33 cellular contexts compared by ENCODE assay signal in the genomic region with DNA sequence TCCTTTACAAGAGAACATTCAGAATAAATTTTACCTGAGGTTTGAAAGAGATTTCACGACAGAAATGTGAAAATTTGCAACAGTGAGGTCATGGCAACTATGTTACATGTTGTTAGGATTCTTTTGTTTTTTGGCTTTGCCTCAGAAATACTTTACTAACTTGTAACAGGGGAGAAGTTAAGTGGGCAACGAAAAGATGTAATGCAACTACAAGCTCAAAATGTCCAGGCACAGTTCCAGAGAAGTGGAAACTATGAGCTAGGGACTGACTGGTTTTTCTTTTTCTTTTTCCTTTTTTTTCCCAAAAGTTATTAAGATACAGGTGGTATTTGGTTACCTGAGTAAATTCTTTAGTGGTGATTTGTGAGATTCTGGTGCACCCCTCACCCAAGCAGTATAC.
"Had no signal": no experiment of that assay in that cellular context is flagged by ENCODE, and none has a peak within 500 bp of the region (broad histone marks: within the 10 kb centered on the region; RNA-seq: fewer than 3 reads in every experiment).

No MANE protein-coding gene starts in this region.

- H3K27me3 ChIP-seq: adrenal gland, brain microvascular endothelial cell, gastrocnemius medialis had no signal

- H3K4me1 Mint-ChIP-seq: activated CD4-positive, alpha-beta T cell treated with anti-CD3 and anti-CD28 coated beads for 36 hours; activated CD4-positive, alpha-beta T cell treated with anti-CD3 and anti-CD28 coated beads, Interleukin-2, amount 10 ng/mL, durations not matched to agents 24 days and 14 days; activated CD8-positive, alpha-beta memory T cell treated with anti-CD3 and anti-CD28 coated beads, Interleukin-2, amount 10 ng/mL, durations not matched to agents 7 days and 5 days; activated naive CD4-positive, alpha-beta T cell treated with anti-CD3 and anti-CD28 coated beads, Interleukin-2, amount 50 U/mL, for 24 hours; activated naive CD8-positive, alpha-beta T cell treated with anti-CD3 and anti-CD28 coated beads for 36 hours; activated naive CD8-positive, alpha-beta T cell treated with anti-CD3 and anti-CD28 coated beads, Interleukin-2, amount 50 U/mL, for 24 hours; central memory CD8-positive, alpha-beta T cell had no signal

- H3K27ac Mint-ChIP-seq: activated CD4-positive, alpha-beta memory T cell treated with anti-CD3 and anti-CD28 coated beads for 36 hours; activated CD4-positive, alpha-beta T cell treated with anti-CD3 and anti-CD28 coated beads for 36 hours; activated CD4-positive, alpha-beta T cell treated with anti-CD3 and anti-CD28 coated beads, Interleukin-2, amount 10 ng/mL, durations not matched to agents 24 days and 14 days; activated CD8-positive, alpha-beta memory T cell treated with anti-CD3 and anti-CD28 coated beads, Interleukin-2, amount 10 ng/mL, durations not matched to agents 7 days and 5 days; activated CD8-positive, alpha-beta T cell treated with anti-CD3 and anti-CD28 coated beads, Interleukin-2, amount 10 ng/mL, durations not matched to agents 7 days and 5 days; activated naive CD4-positive, alpha-beta T cell treated with anti-CD3 and anti-CD28 coated beads for 36 hours; activated naive CD4-positive, alpha-beta T cell treated with anti-CD3 and anti-CD28 coated beads, Interleukin-2, amount 50 U/mL, for 24 hours; activated naive CD8-positive, alpha-beta T cell treated with anti-CD3 and anti-CD28 coated beads for 36 hours; activated naive CD8-positive, alpha-beta T cell treated with anti-CD3 and anti-CD28 coated beads, Interleukin-2, amount 50 U/mL, for 24 hours; activated T-helper 1 cell treated with anti-CD3 and anti-CD28 coated beads, Interleukin-12 subunit alpha, Interleukin-12 subunit beta, Interleukin-2, Interleukin-4 antibody, amounts not matched to agents 30 ng/mL and 10 ng/mL and 1 ng/mL, durations not matched to agents 14 hours and 24 hours and 36 hours; activated T-helper 2 cell treated with anti-CD3 and anti-CD28 coated beads, Interferon-gamma antibody, Interleukin-2, Interleukin-4, amounts not matched to agents 10 μg/mL and 5 μg/mL and 100 μg/mL, durations not matched to agents 14 hours and 24 hours and 36 hours; effector memory CD8-positive, alpha-beta T cell had no signal

- H3K9me3 ChIP-seq: adrenal gland, esophagus squamous epithelium, gastrocnemius medialis, heart left ventricle had no signal

- H3K9me3 Mint-ChIP-seq: activated CD4-positive, alpha-beta memory T cell treated with anti-CD3 and anti-CD28 coated beads for 36 hours; activated CD4-positive, alpha-beta T cell treated with anti-CD3 and anti-CD28 coated beads, Interleukin-2, amount 10 ng/mL, durations not matched to agents 24 days and 14 days; activated naive CD4-positive, alpha-beta T cell treated with anti-CD3 and anti-CD28 coated beads for 36 hours; activated naive CD8-positive, alpha-beta T cell treated with anti-CD3 and anti-CD28 coated beads for 36 hours; activated naive CD8-positive, alpha-beta T cell treated with anti-CD3 and anti-CD28 coated beads, Interleukin-2, amount 50 U/mL, for 24 hours; activated T-helper 1 cell treated with anti-CD3 and anti-CD28 coated beads, Interleukin-12 subunit alpha, Interleukin-12 subunit beta, Interleukin-2, Interleukin-4 antibody, amounts not matched to agents 30 ng/mL and 10 ng/mL and 1 ng/mL, durations not matched to agents 14 hours and 24 hours and 36 hours; activated T-helper 2 cell treated with anti-CD3 and anti-CD28 coated beads, Interferon-gamma antibody, Interleukin-2, Interleukin-4, amounts not matched to agents 10 μg/mL and 5 μg/mL and 100 μg/mL, durations not matched to agents 14 hours and 24 hours and 36 hours; central memory CD8-positive, alpha-beta T cell; effector memory CD8-positive, alpha-beta T cell had no signal

- H3K36me3 ChIP-seq: adrenal gland, brain microvascular endothelial cell, esophagus squamous epithelium, gastrocnemius medialis, heart left ventricle had no signal

- H3K27ac ChIP-seq: adrenal gland, brain microvascular endothelial cell, epithelial cell of prostate, esophagus squamous epithelium, foreskin keratinocyte, gastrocnemius medialis, heart left ventricle had no signal

- H3K36me3 Mint-ChIP-seq: activated CD4-positive, alpha-beta memory T cell treated with anti-CD3 and anti-CD28 coated beads for 36 hours; activated CD8-positive, alpha-beta memory T cell treated with anti-CD3 and anti-CD28 coated beads, Interleukin-2, amount 10 ng/mL, durations not matched to agents 7 days and 5 days; activated naive CD4-positive, alpha-beta T cell treated with anti-CD3 and anti-CD28 coated beads, Interleukin-2, amount 50 U/mL, for 24 hours; activated naive CD8-positive, alpha-beta T cell treated with anti-CD3 and anti-CD28 coated beads for 36 hours had no signal

- H3K4me3 ChIP-seq: adrenal gland, esophagus squamous epithelium, gastrocnemius medialis, heart left ventricle had no signal

- DNase-seq: activated CD4-positive, alpha-beta memory T cell treated with anti-CD3 and anti-CD28 coated beads for 36 hours; activated CD4-positive, alpha-beta T cell treated with anti-CD3 and anti-CD28 coated beads for 36 hours; activated CD4-positive, alpha-beta T cell treated with anti-CD3 and anti-CD28 coated beads, Interleukin-2, amount 10 ng/mL, durations not matched to agents 24 days and 14 days; activated CD4-positive, CD25-positive, alpha-beta regulatory T cell; activated CD4-positive, CD25-positive, alpha-beta regulatory T cell treated with anti-CD3 and anti-CD28 coated beads, Interleukin-2, amount 50 U/mL, for 72 hours; activated CD8-positive, alpha-beta memory T cell treated with anti-CD3 and anti-CD28 coated beads, Interleukin-2, amount 10 ng/mL, durations not matched to agents 7 days and 5 days; activated CD8-positive, alpha-beta memory T cell treated with anti-CD3 and anti-CD28 coated beads, Interleukin-2, amount 50 U/mL, for 4 hours; activated CD8-positive, alpha-beta T cell treated with anti-CD3 and anti-CD28 coated beads, Interleukin-2, amount 10 ng/mL, durations not matched to agents 7 days and 5 days; activated effector memory CD4-positive, alpha-beta T cell treated with anti-CD3 and anti-CD28 coated beads, Interleukin-2, amount 50 U/mL, for 16 hours; activated naive CD4-positive, alpha-beta T cell treated with anti-CD3 and anti-CD28 coated beads for 36 hours; activated naive CD8-positive, alpha-beta T cell treated with anti-CD3 and anti-CD28 coated beads for 36 hours; activated naive CD8-positive, alpha-beta T cell treated with anti-CD3 and anti-CD28 coated beads, Interleukin-2, amount 50 U/mL, for 24 hours; activated T-cell treated with anti-CD3 and anti-CD28 coated beads, Interleukin-2, amount 50 U/mL, for 1 hour; activated T-cell treated with anti-CD3 and anti-CD28 coated beads, Interleukin-2, amount 50 U/mL, for 48 hours; adrenal gland; amygdala; aorta; brain microvascular endothelial cell; cortex of kidney; dermis blood vessel endothelial cell; effector CD4-positive, alpha-beta T cell; effector memory CD8-positive, alpha-beta T cell; esophagus squamous epithelium; foreskin keratinocyte; gastrocnemius medialis; glutamatergic neuron; heart left ventricle; T-helper 2 cell had no signal

- H3K4me1 ChIP-seq: adrenal gland, esophagus squamous epithelium, foreskin keratinocyte, gastrocnemius medialis, heart left ventricle had no signal

- H3K4me3 Mint-ChIP-seq: activated CD4-positive, alpha-beta memory T cell treated with anti-CD3 and anti-CD28 coated beads for 36 hours; activated CD4-positive, alpha-beta T cell treated with anti-CD3 and anti-CD28 coated beads for 36 hours; activated CD4-positive, alpha-beta T cell treated with anti-CD3 and anti-CD28 coated beads, Interleukin-2, amount 10 ng/mL, durations not matched to agents 24 days and 14 days; activated CD8-positive, alpha-beta memory T cell treated with anti-CD3 and anti-CD28 coated beads, Interleukin-2, amount 10 ng/mL, durations not matched to agents 7 days and 5 days; activated CD8-positive, alpha-beta T cell treated with anti-CD3 and anti-CD28 coated beads, Interleukin-2, amount 10 ng/mL, durations not matched to agents 7 days and 5 days; activated naive CD4-positive, alpha-beta T cell treated with anti-CD3 and anti-CD28 coated beads for 36 hours; activated naive CD4-positive, alpha-beta T cell treated with anti-CD3 and anti-CD28 coated beads, Interleukin-2, amount 50 U/mL, for 24 hours; activated naive CD8-positive, alpha-beta T cell treated with anti-CD3 and anti-CD28 coated beads for 36 hours; activated naive CD8-positive, alpha-beta T cell treated with anti-CD3 and anti-CD28 coated beads, Interleukin-2, amount 50 U/mL, for 24 hours; activated T-helper 1 cell treated with anti-CD3 and anti-CD28 coated beads, Interleukin-12 subunit alpha, Interleukin-12 subunit beta, Interleukin-2, Interleukin-4 antibody, amounts not matched to agents 30 ng/mL and 10 ng/mL and 1 ng/mL, durations not matched to agents 14 hours and 24 hours and 36 hours; central memory CD8-positive, alpha-beta T cell; effector memory CD8-positive, alpha-beta T cell had no signal

- H3K27me3 Mint-ChIP-seq: activated CD8-positive, alpha-beta memory T cell treated with anti-CD3 and anti-CD28 coated beads, Interleukin-2, amount 10 ng/mL, durations not matched to agents 7 days and 5 days; activated naive CD8-positive, alpha-beta T cell treated with anti-CD3 and anti-CD28 coated beads, Interleukin-2, amount 50 U/mL, for 24 hours had no signal
